ENCODE assay signal across 19 cellular contexts in the genomic region with DNA sequence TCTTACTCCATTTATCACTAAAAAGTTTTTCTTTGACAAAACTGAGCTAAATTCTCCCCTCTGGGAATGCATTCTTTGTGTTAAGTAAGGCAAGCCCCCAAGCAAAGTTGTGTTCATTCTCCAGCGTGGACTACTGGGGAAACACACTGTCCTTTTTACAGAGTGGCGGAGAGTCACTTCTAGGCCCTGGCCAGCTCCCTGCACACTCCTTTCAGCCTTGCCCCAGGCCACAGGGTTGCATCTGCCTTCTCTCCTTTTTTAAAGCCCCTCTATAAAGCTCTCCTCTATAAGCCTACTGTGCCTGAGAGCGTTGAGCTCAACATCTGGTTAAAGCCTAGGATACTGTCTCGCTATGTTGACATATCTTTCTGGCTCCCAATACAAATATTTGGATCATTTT.
"Had no signal": no experiment of that assay in that cellular context is flagged by ENCODE, and none has a peak within 500 bp of the region (broad histone marks: within the 10 kb centered on the region; RNA-seq: fewer than 3 reads in every experiment).

No MANE protein-coding gene starts in this region.

- H3K4me3 Mint-ChIP-seq: central memory CD8-positive, alpha-beta T cell; effector memory CD8-positive, alpha-beta T cell; naive thymus-derived CD8-positive, alpha-beta T cell had no signal

- H3K27me3 Mint-ChIP-seq: central memory CD8-positive, alpha-beta T cell; effector memory CD8-positive, alpha-beta T cell; naive thymus-derived CD8-positive, alpha-beta T cell had no signal

- H3K4me1 ChIP-seq: foreskin keratinocyte, parathyroid adenoma, prostate gland, sigmoid colon, stomach, transverse colon had no signal

- H3K4me1 Mint-ChIP-seq: central memory CD8-positive, alpha-beta T cell; naive thymus-derived CD8-positive, alpha-beta T cell had no signal

- DNase-seq: effector memory CD8-positive, alpha-beta T cell; foreskin keratinocyte; kidney glomerular epithelial cell; mammary epithelial cell; mucosa of descending colon; naive thymus-derived CD8-positive, alpha-beta T cell; retina; sigmoid colon; stimulated activated CD4-positive, alpha-beta T cell treated with anti-CD3 and anti-CD28 coated beads, Interleukin-2, amount 100 ng/mL, for 24 hours; stimulated activated CD4-positive, alpha-beta T cell treated with anti-CD3 and anti-CD28 coated beads, Interleukin-4, amount 100 ng/mL, for 4 hours; stimulated activated naive CD4-positive, alpha-beta T cell; stomach; substantia nigra; transverse colon had no signal

- H2AFZ ChIP-seq: parathyroid adenoma had no signal

- H3K4me3 ChIP-seq: mucosa of descending colon, prostate gland, sigmoid colon, skin epidermis, stomach, thoracic aorta, transverse colon had no signal

- H3K36me3 ChIP-seq: prostate gland, sigmoid colon, stomach, thoracic aorta, transverse colon had no signal

- H3K27ac Mint-ChIP-seq: effector memory CD8-positive, alpha-beta T cell; naive thymus-derived CD8-positive, alpha-beta T cell had no signal

- ATAC-seq: effector memory CD8-positive, alpha-beta T cell; foreskin keratinocyte; mucosa of descending colon; naive thymus-derived CD8-positive, alpha-beta T cell had no signal

- H3K79me2 ChIP-seq: parathyroid adenoma had no signal

- H3K9me3 ChIP-seq: prostate gland, thoracic aorta had no signal

- H3K27me3 ChIP-seq: foreskin keratinocyte, sigmoid colon, stomach, transverse colon had no signal

- H3K9ac ChIP-seq: parathyroid adenoma had no signal

- H3K27ac ChIP-seq: foreskin keratinocyte, parathyroid adenoma, prostate gland, sigmoid colon, skin epidermis, stomach, thoracic aorta, transverse colon had no signal

- H3K36me3 Mint-ChIP-seq: naive thymus-derived CD8-positive, alpha-beta T cell had no signal
